24 cellular contexts compared by ENCODE assay signal in genomic region chr3:116201032-116201690, GRCh38.
"Had no signal": no experiment of that assay in that cellular context is flagged by ENCODE, and none has a peak within 500 bp of the region (broad histone marks: within the 10 kb centered on the region; RNA-seq: fewer than 3 reads in every experiment).

No MANE protein-coding gene starts in this region.

- H3K4me1 Mint-ChIP-seq: activated T-helper 17 cell treated with anti-CD3 and anti-CD28 coated beads, Interleukin-2, amount 50 U/mL, for 72 hours; immature natural killer cell; naive B cell had no signal

- H3K4me3 Mint-ChIP-seq: activated CD8-positive, alpha-beta T cell treated with anti-CD3 and anti-CD28 coated beads for 36 hours; activated naive CD4-positive, alpha-beta T cell treated with anti-CD3 and anti-CD28 coated beads for 36 hours; activated T-helper 17 cell treated with anti-CD3 and anti-CD28 coated beads, Interleukin-2, amount 50 U/mL, for 72 hours; immature natural killer cell; naive B cell; neural crest cell; type B pancreatic cell had no signal

- H3K9me3 Mint-ChIP-seq: neural crest cell had no signal

- H3K27ac Mint-ChIP-seq: activated CD8-positive, alpha-beta T cell treated with anti-CD3 and anti-CD28 coated beads for 36 hours; activated naive CD4-positive, alpha-beta T cell treated with anti-CD3 and anti-CD28 coated beads for 36 hours; activated T-helper 17 cell treated with anti-CD3 and anti-CD28 coated beads, Interleukin-2, amount 50 U/mL, for 72 hours; immature natural killer cell; naive B cell; type B pancreatic cell had no signal

- DNase-seq: activated CD4-positive, alpha-beta T cell treated with anti-CD3 and anti-CD28 coated beads for 48 hours; activated CD4-positive, CD25-positive, alpha-beta regulatory T cell; activated CD8-positive, alpha-beta T cell treated with anti-CD3 and anti-CD28 coated beads for 36 hours; activated naive CD4-positive, alpha-beta T cell treated with anti-CD3 and anti-CD28 coated beads for 36 hours; activated T-cell treated with anti-CD3 and anti-CD28 coated beads, Interleukin-2, amount 50 U/mL, for 1 hour; brain microvascular endothelial cell; central memory CD4-positive, alpha-beta T cell; heart right ventricle; immature natural killer cell; kidney glomerular epithelial cell; left ventricle myocardium superior; mucosa of descending colon; naive B cell; right lobe of liver; small intestine; stimulated activated CD4-positive, alpha-beta T cell treated with anti-CD3 and anti-CD28 coated beads, Interleukin-15, amount 100 ng/mL, for 24 hours; stimulated activated CD4-positive, alpha-beta T cell treated with anti-CD3 and anti-CD28 coated beads, Interleukin-2, amount 100 ng/mL, for 48 hours; stomach; T-helper 1 cell; T-helper 9 cell; testis had no signal

- H3K36me3 Mint-ChIP-seq: immature natural killer cell, naive B cell, type B pancreatic cell had no signal

- ATAC-seq: activated CD8-positive, alpha-beta T cell treated with anti-CD3 and anti-CD28 coated beads for 36 hours; activated T-helper 17 cell treated with anti-CD3 and anti-CD28 coated beads, Interleukin-2, amount 50 U/mL, for 72 hours; heart right ventricle; left ventricle myocardium superior; mucosa of descending colon; right lobe of liver had no signal

- H3K27me3 Mint-ChIP-seq: activated CD8-positive, alpha-beta T cell treated with anti-CD3 and anti-CD28 coated beads for 36 hours; activated T-helper 17 cell treated with anti-CD3 and anti-CD28 coated beads, Interleukin-2, amount 50 U/mL, for 72 hours; naive B cell; type B pancreatic cell had no signal
